Comparison of ENCODE assay signal across 1 cellular context in genomic region chr13:41317243-41317642, GRCh38.
A peak's percentile ranks its signal among the peaks of the same experiment; 100 is the strongest.
TF ChIP-seq lines count a peak whose summit lies in the region.

No MANE protein-coding gene starts in this region.

TF ChIP-seq in K562, 482 proteins besides CTCF, POLR2A, EP300 and RAD21 (continued from another document):
- TF ChIP-seq ZBTB40 (IDR thresholded peaks at IDR 0.05) (peak; percentile 72), ZBTB40 (CRISPR knock-in tag; IDR thresholded peaks at IDR 0.05) (no peak)
TF ChIP-seq in K562: peak in this region for 2.
